ENCODE assay signal across 38 cellular contexts in genomic region chrX:113048480-113048879, GRCh38.
"Had no signal": no experiment of that assay in that cellular context is flagged by ENCODE, and none has a peak within 500 bp of the region (broad histone marks: within the 10 kb centered on the region; RNA-seq: fewer than 3 reads in every experiment).

No MANE protein-coding gene starts in this region.

- H3K27me3 Mint-ChIP-seq: activated naive CD4-positive, alpha-beta T cell treated with anti-CD3 and anti-CD28 coated beads, Interleukin-2, amount 10 ng/mL, durations not matched to agents 7 days and 5 days; activated naive CD4-positive, alpha-beta T cell treated with anti-CD3 and anti-CD28 coated beads, Interleukin-2, amount 50 U/mL, for 24 hours; activated naive CD8-positive, alpha-beta T cell; activated naive CD8-positive, alpha-beta T cell treated with anti-CD3 and anti-CD28 coated beads for 36 hours; activated naive CD8-positive, alpha-beta T cell treated with anti-CD3 and anti-CD28 coated beads, Interleukin-2, amount 10 ng/mL, durations not matched to agents 7 days and 5 days; activated naive CD8-positive, alpha-beta T cell treated with anti-CD3 and anti-CD28 coated beads, Interleukin-2, amount 50 U/mL, for 24 hours; activated T-helper 17 cell treated with anti-CD3 and anti-CD28 coated beads, Interleukin-2, amount 50 U/mL, for 72 hours; central memory CD8-positive, alpha-beta T cell had no signal

- H3K4me1 Mint-ChIP-seq: activated naive CD4-positive, alpha-beta T cell treated with anti-CD3 and anti-CD28 coated beads, Interleukin-2, amount 10 ng/mL, durations not matched to agents 7 days and 5 days; activated naive CD4-positive, alpha-beta T cell treated with anti-CD3 and anti-CD28 coated beads, Interleukin-2, amount 50 U/mL, for 24 hours; activated naive CD8-positive, alpha-beta T cell treated with anti-CD3 and anti-CD28 coated beads for 36 hours; activated naive CD8-positive, alpha-beta T cell treated with anti-CD3 and anti-CD28 coated beads, Interleukin-2, amount 10 ng/mL, durations not matched to agents 7 days and 5 days; activated naive CD8-positive, alpha-beta T cell treated with anti-CD3 and anti-CD28 coated beads, Interleukin-2, amount 50 U/mL, for 24 hours; activated T-helper 17 cell treated with anti-CD3 and anti-CD28 coated beads, Interleukin-2, amount 50 U/mL, for 72 hours; central memory CD8-positive, alpha-beta T cell had no signal

- H3K27ac ChIP-seq: adrenal gland, ascending aorta, body of pancreas, brain microvascular endothelial cell, breast epithelium, cardiac muscle cell had no signal

- H3K36me3 Mint-ChIP-seq: activated naive CD4-positive, alpha-beta T cell treated with anti-CD3 and anti-CD28 coated beads, Interleukin-2, amount 10 ng/mL, durations not matched to agents 7 days and 5 days; activated naive CD4-positive, alpha-beta T cell treated with anti-CD3 and anti-CD28 coated beads, Interleukin-2, amount 50 U/mL, for 24 hours; activated naive CD8-positive, alpha-beta T cell; activated naive CD8-positive, alpha-beta T cell treated with anti-CD3 and anti-CD28 coated beads for 36 hours; activated naive CD8-positive, alpha-beta T cell treated with anti-CD3 and anti-CD28 coated beads, Interleukin-2, amount 10 ng/mL, durations not matched to agents 7 days and 5 days; brain had no signal

- DNase-seq: activated effector memory CD4-positive, alpha-beta T cell treated with anti-CD3 and anti-CD28 coated beads, Interleukin-2, amount 50 U/mL, for 16 hours; activated effector memory CD4-positive, alpha-beta T cell treated with Interleukin-2 at 50 U/mL for 16 hours; activated gamma-delta T cell; activated gamma-delta T cell treated with Interleukin-2 at 50 U/mL for 16 hours; activated naive CD4-positive, alpha-beta T cell; activated naive CD4-positive, alpha-beta T cell treated with anti-CD3 and anti-CD28 coated beads for 36 hours; activated naive CD4-positive, alpha-beta T cell treated with anti-CD3 and anti-CD28 coated beads, Interleukin-2, amount 10 ng/mL, durations not matched to agents 7 days and 5 days; activated naive CD4-positive, alpha-beta T cell treated with anti-CD3 and anti-CD28 coated beads, Interleukin-2, amount 50 U/mL, for 16 hours; activated naive CD4-positive, alpha-beta T cell treated with Interleukin-2 at 50 U/mL for 16 hours; activated naive CD8-positive, alpha-beta T cell treated with anti-CD3 and anti-CD28 coated beads for 36 hours; activated naive CD8-positive, alpha-beta T cell treated with anti-CD3 and anti-CD28 coated beads, Interleukin-2, amount 10 ng/mL, durations not matched to agents 7 days and 5 days; activated naive CD8-positive, alpha-beta T cell treated with anti-CD3 and anti-CD28 coated beads, Interleukin-2, amount 50 U/mL, for 24 hours; activated T-cell treated with anti-CD3 and anti-CD28 coated beads, Interleukin-2, amount 50 U/mL, for 1 hour; activated T-cell treated with anti-CD3 and anti-CD28 coated beads, Interleukin-2, amount 50 U/mL, for 24 hours; activated T-cell treated with anti-CD3 and anti-CD28 coated beads, Interleukin-2, amount 50 U/mL, for 4 hours; activated T-cell treated with anti-CD3 and anti-CD28 coated beads, Interleukin-2, amount 50 U/mL, for 48 hours; activated T-cell treated with anti-CD3 and anti-CD28 coated beads, Interleukin-2, amount 50 U/mL, for 72 hours; adrenal gland; amniotic stem cell; amygdala; anterior cingulate cortex; aorta; body of pancreas; brain microvascular endothelial cell; caudate nucleus; central memory CD4-positive, alpha-beta T cell; cerebellar nuclear complex had no signal

- H3K9me3 Mint-ChIP-seq: activated naive CD4-positive, alpha-beta T cell treated with anti-CD3 and anti-CD28 coated beads, Interleukin-2, amount 10 ng/mL, durations not matched to agents 7 days and 5 days; activated naive CD4-positive, alpha-beta T cell treated with anti-CD3 and anti-CD28 coated beads, Interleukin-2, amount 50 U/mL, for 24 hours; activated naive CD8-positive, alpha-beta T cell treated with anti-CD3 and anti-CD28 coated beads, Interleukin-2, amount 10 ng/mL, durations not matched to agents 7 days and 5 days; activated T-cell treated with anti-CD3 and anti-CD28 coated beads, Interleukin-2, amount 50 U/mL, for 24 hours; activated T-helper 1 cell treated with anti-CD3 and anti-CD28 coated beads, Interleukin-12 subunit alpha, Interleukin-12 subunit beta, Interleukin-2, Interleukin-4 antibody, amounts not matched to agents 30 ng/mL and 10 ng/mL and 1 ng/mL, durations not matched to agents 14 hours and 24 hours and 36 hours; activated T-helper 2 cell treated with anti-CD3 and anti-CD28 coated beads, Interferon-gamma antibody, Interleukin-2, Interleukin-4, amounts not matched to agents 10 μg/mL and 5 μg/mL and 100 μg/mL, durations not matched to agents 14 hours and 24 hours and 36 hours; central memory CD8-positive, alpha-beta T cell had no signal

- H3K36me3 ChIP-seq: adrenal gland, ascending aorta, brain microvascular endothelial cell, breast epithelium, cardiac muscle cell had no signal

- H3K27ac Mint-ChIP-seq: activated naive CD4-positive, alpha-beta T cell treated with anti-CD3 and anti-CD28 coated beads for 36 hours; activated naive CD4-positive, alpha-beta T cell treated with anti-CD3 and anti-CD28 coated beads, Interleukin-2, amount 10 ng/mL, durations not matched to agents 7 days and 5 days; activated naive CD4-positive, alpha-beta T cell treated with anti-CD3 and anti-CD28 coated beads, Interleukin-2, amount 50 U/mL, for 24 hours; activated naive CD4-positive, alpha-beta T cell treated with anti-CD3 and anti-CD28 coated beads, Interleukin-2, amount 50 U/mL, for 72 hours; activated naive CD8-positive, alpha-beta T cell; activated naive CD8-positive, alpha-beta T cell treated with anti-CD3 and anti-CD28 coated beads for 36 hours; activated naive CD8-positive, alpha-beta T cell treated with anti-CD3 and anti-CD28 coated beads, Interleukin-2, amount 10 ng/mL, durations not matched to agents 7 days and 5 days; activated naive CD8-positive, alpha-beta T cell treated with anti-CD3 and anti-CD28 coated beads, Interleukin-2, amount 50 U/mL, for 24 hours; activated T-cell treated with anti-CD3 and anti-CD28 coated beads, Interleukin-2, amount 50 U/mL, for 24 hours; activated T-cell treated with anti-CD3 and anti-CD28 coated beads, Interleukin-2, amount 50 U/mL, for 72 hours; activated T-helper 1 cell treated with anti-CD3 and anti-CD28 coated beads, Interleukin-12 subunit alpha, Interleukin-12 subunit beta, Interleukin-2, Interleukin-4 antibody, amounts not matched to agents 30 ng/mL and 10 ng/mL and 1 ng/mL, durations not matched to agents 14 hours and 24 hours and 36 hours; activated T-helper 17 cell treated with anti-CD3 and anti-CD28 coated beads, Interleukin-2, amount 50 U/mL, for 72 hours; activated T-helper 2 cell treated with anti-CD3 and anti-CD28 coated beads, Interferon-gamma antibody, Interleukin-2, Interleukin-4, amounts not matched to agents 10 μg/mL and 5 μg/mL and 100 μg/mL, durations not matched to agents 14 hours and 24 hours and 36 hours; brain had no signal

- ATAC-seq: activated naive CD4-positive, alpha-beta T cell treated with anti-CD3 and anti-CD28 coated beads, Interleukin-2, amount 50 U/mL, for 72 hours; activated naive CD8-positive, alpha-beta T cell treated with anti-CD3 and anti-CD28 coated beads, Interleukin-2, amount 50 U/mL, for 24 hours; activated T-cell treated with anti-CD3 and anti-CD28 coated beads, Interleukin-2, amount 50 U/mL, for 4 hours; activated T-cell treated with anti-CD3 and anti-CD28 coated beads, Interleukin-2, amount 50 U/mL, for 72 hours; activated T-helper 17 cell treated with anti-CD3 and anti-CD28 coated beads, Interleukin-2, amount 50 U/mL, for 72 hours; body of pancreas had no signal

- H3K4me1 ChIP-seq: adrenal gland, ascending aorta, body of pancreas, breast epithelium had no signal

- H3K4me3 Mint-ChIP-seq: activated naive CD4-positive, alpha-beta T cell treated with anti-CD3 and anti-CD28 coated beads for 36 hours; activated naive CD4-positive, alpha-beta T cell treated with anti-CD3 and anti-CD28 coated beads, Interleukin-2, amount 10 ng/mL, durations not matched to agents 7 days and 5 days; activated naive CD4-positive, alpha-beta T cell treated with anti-CD3 and anti-CD28 coated beads, Interleukin-2, amount 50 U/mL, for 24 hours; activated naive CD8-positive, alpha-beta T cell; activated naive CD8-positive, alpha-beta T cell treated with anti-CD3 and anti-CD28 coated beads for 36 hours; activated naive CD8-positive, alpha-beta T cell treated with anti-CD3 and anti-CD28 coated beads, Interleukin-2, amount 10 ng/mL, durations not matched to agents 7 days and 5 days; activated naive CD8-positive, alpha-beta T cell treated with anti-CD3 and anti-CD28 coated beads, Interleukin-2, amount 50 U/mL, for 24 hours; activated T-cell treated with anti-CD3 and anti-CD28 coated beads, Interleukin-2, amount 50 U/mL, for 24 hours; activated T-cell treated with anti-CD3 and anti-CD28 coated beads, Interleukin-2, amount 50 U/mL, for 4 hours; activated T-cell treated with anti-CD3 and anti-CD28 coated beads, Interleukin-2, amount 50 U/mL, for 72 hours; activated T-helper 1 cell treated with anti-CD3 and anti-CD28 coated beads, Interleukin-12 subunit alpha, Interleukin-12 subunit beta, Interleukin-2, Interleukin-4 antibody, amounts not matched to agents 30 ng/mL and 10 ng/mL and 1 ng/mL, durations not matched to agents 14 hours and 24 hours and 36 hours; activated T-helper 17 cell treated with anti-CD3 and anti-CD28 coated beads, Interleukin-2, amount 50 U/mL, for 72 hours; brain; central memory CD8-positive, alpha-beta T cell had no signal

- H3K9me3 ChIP-seq: adrenal gland, ascending aorta, body of pancreas had no signal

- H3K4me3 ChIP-seq: adrenal gland, ascending aorta, body of pancreas, breast epithelium, cardiac muscle cell had no signal

- H3K27me3 ChIP-seq: ascending aorta, body of pancreas, brain microvascular endothelial cell, cardiac muscle cell had no signal
